1 cellular context compared by ENCODE assay signal in the genomic region with DNA sequence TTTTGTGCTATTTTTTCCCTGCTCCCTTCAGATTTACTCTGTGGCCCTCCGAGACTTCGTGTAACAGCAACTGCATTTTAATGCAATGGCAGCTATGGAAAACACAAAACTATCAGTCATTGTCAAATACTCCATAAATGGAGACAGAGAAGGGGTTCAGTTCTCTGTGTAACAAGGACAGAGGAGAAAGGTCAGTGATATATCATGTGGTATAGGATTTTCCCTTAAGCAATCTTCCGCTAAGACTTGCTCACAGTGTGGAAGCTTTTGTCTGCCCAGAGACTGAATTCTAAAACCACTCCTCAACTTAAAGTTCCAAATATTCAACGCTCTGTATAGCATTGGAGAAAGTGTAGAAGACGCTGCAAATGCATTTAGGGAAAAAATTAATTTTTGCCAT.
TF ChIP-seq lines count a peak whose summit lies in the region.

No MANE protein-coding gene starts in this region.

TF ChIP-seq in HepG2, 621 proteins besides CTCF, POLR2A, EP300 and RAD21 (continued from another document):
- TF ChIP-seq ZNF234 (CRISPR knock-in tag; conservative IDR thresholded peaks at IDR 0.05) = no peak
- no peak for TF ChIP-seq SAP130 (CRISPR knock-in tag; IDR thresholded peaks at IDR 0.05; ENCODE audit: low read depth)
- no peak for TF ChIP-seq ZNF354B (CRISPR knock-in tag; IDR thresholded peaks at IDR 0.05)
- TF ChIP-seq ZSCAN9 (CRISPR knock-in tag; IDR thresholded peaks at IDR 0.05; ENCODE audit: borderline replicate concordance) = no peak
- TF ChIP-seq ZNF44 (CRISPR knock-in tag; IDR thresholded peaks at IDR 0.05) = no peak
- TF ChIP-seq MAF1 (CRISPR knock-in tag; IDR thresholded peaks at IDR 0.05; ENCODE audit: borderline replicate concordance) = no peak
- TF ChIP-seq NCOA5 (CRISPR knock-in tag; IDR thresholded peaks at IDR 0.05) = no peak
- no peak for TF ChIP-seq CBFB (CRISPR knock-in tag; IDR thresholded peaks at IDR 0.05)
- TF ChIP-seq NFKB2 (CRISPR knock-in tag; IDR thresholded peaks at IDR 0.05; ENCODE audit: borderline replicate concordance) = no peak
- no peak for TF ChIP-seq FOXP1 (IDR thresholded peaks at IDR 0.05)
- TF ChIP-seq FOXP1 (CRISPR knock-in tag; IDR thresholded peaks at IDR 0.05) = no peak
